ENCODE assay signal across 1 cellular context in the genomic region with DNA sequence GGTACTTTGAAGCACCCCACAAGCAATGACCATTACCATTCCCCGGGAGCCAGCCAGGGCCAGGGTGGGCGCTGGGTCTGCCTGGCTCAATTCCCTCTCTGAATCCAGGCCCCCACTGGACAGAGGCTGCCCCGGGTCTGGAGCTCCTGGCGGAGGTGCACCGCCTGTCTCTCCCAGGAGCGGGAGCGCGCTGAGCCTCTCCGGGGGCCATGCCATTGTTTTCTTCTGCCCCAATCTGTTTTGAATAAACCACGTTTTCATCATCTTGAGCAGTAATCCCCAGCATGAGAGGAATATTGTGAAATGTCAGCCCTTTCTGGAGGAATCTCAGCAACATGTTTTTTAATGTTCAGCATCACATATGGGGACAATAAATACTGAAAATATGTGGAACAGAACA.
TF ChIP-seq lines count a peak whose summit lies in the region.

No MANE protein-coding gene starts in this region.

TF ChIP-seq in GM23338, 12 proteins besides CTCF, POLR2A, EP300 and RAD21 (continued from another document):
- TF ChIP-seq, protein P1, sequence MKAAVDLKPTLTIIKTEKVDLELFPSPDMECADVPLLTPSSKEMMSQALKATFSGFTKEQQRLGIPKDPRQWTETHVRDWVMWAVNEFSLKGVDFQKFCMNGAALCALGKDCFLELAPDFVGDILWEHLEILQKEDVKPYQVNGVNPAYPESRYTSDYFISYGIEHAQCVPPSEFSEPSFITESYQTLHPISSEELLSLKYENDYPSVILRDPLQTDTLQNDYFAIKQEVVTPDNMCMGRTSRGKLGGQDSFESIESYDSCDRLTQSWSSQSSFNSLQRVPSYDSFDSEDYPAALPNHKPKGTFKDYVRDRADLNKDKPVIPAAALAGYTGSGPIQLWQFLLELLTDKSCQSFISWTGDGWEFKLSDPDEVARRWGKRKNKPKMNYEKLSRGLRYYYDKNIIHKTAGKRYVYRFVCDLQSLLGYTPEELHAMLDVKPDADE (IDR thresholded peaks at IDR 0.05), result no peak
- TF ChIP-seq REST (IDR thresholded peaks at IDR 0.05; ENCODE audit: unreplicated experiment) (no peak), JUNB (IDR thresholded peaks at IDR 0.05; ENCODE audit: unreplicated experiment) (no peak)
